Comparison of ENCODE assay signal across 12 cellular contexts in the genomic region with DNA sequence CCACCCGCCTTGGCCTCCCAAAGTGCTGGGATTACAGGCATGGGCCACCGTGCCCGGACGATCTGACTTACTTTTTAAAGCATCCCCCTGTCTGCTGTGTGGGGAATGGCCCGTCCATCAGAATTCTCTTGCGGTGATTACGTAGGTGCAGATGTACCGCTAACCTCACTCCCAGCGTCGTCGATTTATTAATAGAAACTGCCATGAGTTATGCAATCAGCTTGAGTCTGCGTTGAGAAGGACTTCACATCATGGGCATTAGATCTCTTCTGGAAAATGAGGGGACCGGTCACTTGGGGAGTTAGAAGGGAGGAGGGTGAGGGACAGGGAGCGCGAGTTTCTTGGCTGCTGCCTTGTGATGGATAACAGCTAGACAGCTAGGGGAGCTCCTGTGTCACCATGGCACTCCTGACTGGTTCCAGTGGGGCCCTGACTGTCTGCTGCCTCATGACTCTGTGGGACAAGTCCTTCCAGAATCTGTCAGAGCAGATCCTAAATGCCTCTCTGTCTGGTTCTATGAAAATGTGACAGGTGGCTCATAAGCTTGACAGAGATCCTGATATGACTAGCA. TPM values are rescaled to one million over a fixed set of nuclear protein-coding genes. Genes with fewer than 3 reads are reported as not detected.
A peak's percentile ranks its signal among the peaks of the same experiment; 100 is the strongest.
DNase-seq lines count a peak whose midpoint lies in the region; ATAC-seq and TF ChIP-seq lines count a peak whose summit lies in the region.
"Had no signal": no experiment of that assay in that cellular context is flagged by ENCODE, and none has a peak within 500 bp of the region (broad histone marks: within the 10 kb centered on the region; RNA-seq: fewer than 3 reads in every experiment).

No MANE protein-coding gene starts in this region.

- DNase-seq in NOMO-1 treated with DMSO at 0.1 percent for 48 hours (lab: John Stamatoyannopoulos, UW; ENCODE audit: unreplicated experiment) (peak; percentile 82), lower lobe of right lung (no peak), esophagus muscularis mucosa (ENCODE audit: extremely low spot score) (no peak)
- DNase-seq: activated naive CD4-positive, alpha-beta T cell treated with Interleukin-2 at 50 U/mL for 16 hours; NCI-H1092; SK-N-SH; WERI-Rb-1 had no signal

- peaks cover 2 to 9% of the 10 kb centered on the region in 2 donors for H3K36me3 ChIP-seq in esophagus (ENCODE audit: control insufficient read depth in 2 of 2, insufficient read depth in 2 of 2, low read length in 1 of 2)
- peaks cover 26% of the 10 kb centered on the region for H3K36me3 ChIP-seq in lower lobe of right lung
- H3K36me3 ChIP-seq in esophagus muscularis mucosa, result peaks cover 4 to 32% (median 21%) of the 10 kb centered on the region in 4 donors

- ATAC-seq in lower lobe of right lung (peak; percentile 9 to 26), GM19395 (IDR thresholded peaks at IDR 0.05; ENCODE audit: unreplicated experiment) (no peak), HG02642 (IDR thresholded peaks at IDR 0.05; ENCODE audit: poor library complexity, unreplicated experiment) (no peak), GM19351 (IDR thresholded peaks at IDR 0.05; ENCODE audit: unreplicated experiment) (no peak)

- H3K9me3 ChIP-seq in esophagus (ENCODE audit: control insufficient read depth in 2 of 2, insufficient read depth in 1 of 2, low read depth in 1 of 2, low read length in 1 of 2) (no peaks in the 10 kb centered on the region), lower lobe of right lung (no peaks in the 10 kb centered on the region), esophagus muscularis mucosa (no peaks in the 10 kb centered on the region)
- H3K9me3 ChIP-seq: SK-N-SH had no signal

- WGBS in esophagus, 2 donors, result 81 to 86% methylated on average over 15 of the region's 15 CpGs
- WGBS in esophagus muscularis mucosa, result 89% methylated on average over 15 of the region's 15 CpGs

- H3K27ac ChIP-seq in 22Rv1 (peak overlapping the region; percentile 35), esophagus (ENCODE audit: low read depth in 2 of 2, low read length in 1 of 2) (peak overlapping the region; percentile 2 to 65), lower lobe of right lung (no peak overlapping the region), esophagus muscularis mucosa (replicated peaks in 1 of 4) (no peak overlapping the region)
- H3K27ac ChIP-seq: WERI-Rb-1 had no signal

- H3K4me1 ChIP-seq in esophagus (ENCODE audit: control insufficient read depth in 2 of 2, insufficient read depth in 2 of 2, low read length in 1 of 2) (peaks cover 2 to 14% of the 10 kb centered on the region in 2 donors), lower lobe of right lung (peaks cover 58% of the 10 kb centered on the region), esophagus muscularis mucosa (peaks cover 13 to 24% (median 19%) of the 10 kb centered on the region in 4 donors)

- no peak for TF ChIP-seq POLR2A in esophagus muscularis mucosa (IDR thresholded peaks at IDR 0.05; ENCODE audit: low read depth)

- no peak for TF ChIP-seq CTCF in 22Rv1 (IDR thresholded peaks at IDR 0.05)
- TF ChIP-seq CTCF in lower lobe of right lung (IDR thresholded peaks at IDR 0.05), result no peak
- no peak for TF ChIP-seq CTCF in esophagus muscularis mucosa (IDR thresholded peaks at IDR 0.05)

- H3K4me3 ChIP-seq in esophagus (ENCODE audit: low read depth in 1 of 2, low read length in 2 of 2) (no peak overlapping the region), lower lobe of right lung (no peak overlapping the region), esophagus muscularis mucosa (no peak overlapping the region)

- H3K27me3 ChIP-seq in esophagus (ENCODE audit: control insufficient read depth in 1 of 2, insufficient read depth in 2 of 2, low read length in 2 of 2) (no peaks in the 10 kb centered on the region), lower lobe of right lung (ENCODE audit: low read depth) (no peaks in the 10 kb centered on the region), esophagus muscularis mucosa (no peaks in the 10 kb centered on the region)

- intact Hi-C loops in lower lobe of right lung (cut with DNase I) (no loop called here), esophagus muscularis mucosa (cut with DNase I) (no loop called here)

- TF ChIP-seq EP300 in esophagus muscularis mucosa (IDR thresholded peaks at IDR 0.05), result no peak

RNA-seq across cellular contexts. Expression of a gene that starts 35.2 kb away (rescaled TPM):
- polyA plus RNA-seq in esophagus, result 100 to 1,000 TPM in 1 of 2 donors, 10 to 100 TPM in 1; 94.5 to 102 TPM
- total RNA-seq in lower lobe of right lung (244 TPM), esophagus muscularis mucosa (10 to 100 TPM; 37.8 to 71.4 (median 63.6) TPM)

RNA-seq across cellular contexts. Expression of a gene that starts 44.2 kb away (rescaled TPM):
- 10 to 100 TPM; 43.8 to 51.0 TPM for polyA plus RNA-seq in esophagus
- total RNA-seq in lower lobe of right lung (42.7 TPM), esophagus muscularis mucosa (10 to 100 TPM; 23.2 to 37.8 (median 31.2) TPM)

Comparison
In these comparisons a context has a peak if more than half of its experiments do, and no peak if none do; other contexts are left out.
1. H3K27ac ChIP-seq: peak in 22Rv1 (single experiment) and esophagus (2 of 2); none in lower lobe of right lung (single experiment) and esophagus muscularis mucosa (0 of 4).
2. ATAC-seq: peak in lower lobe of right lung (2 of 2); none in GM19395 (single experiment), HG02642 (single experiment) and GM19351 (single experiment).